ENCODE assay signal across 18 cellular contexts in genomic region chr2:234328444-234328990, GRCh38.
A peak's percentile ranks its signal among the peaks of the same experiment; 100 is the strongest.
DNase-seq lines count a peak whose midpoint lies in the region; ATAC-seq and TF ChIP-seq lines count a peak whose summit lies in the region.
"Had no signal": no experiment of that assay in that cellular context is flagged by ENCODE, and none has a peak within 500 bp of the region (broad histone marks: within the 10 kb centered on the region; RNA-seq: fewer than 3 reads in every experiment).

No MANE protein-coding gene starts in this region.

- H3K9me3 ChIP-seq in left lung = no peaks in the 10 kb centered on the region
- H3K9me3 ChIP-seq in upper lobe of left lung = no peaks in the 10 kb centered on the region

- no peaks in the 10 kb centered on the region for H3K4me1 ChIP-seq in GM23338 (ENCODE audit: insufficient read depth)
- H3K4me1 ChIP-seq in left lung = no peaks in the 10 kb centered on the region
- H3K4me1 ChIP-seq in upper lobe of left lung = peaks cover 0 to 4% (median 0%) of the 10 kb centered on the region in 4 donors

- DNase-seq in GM23338 (ENCODE audit: low spot score) (no peak), T-cell (no peak), left lung (no peak), upper lobe of left lung (peak; percentile 41), SKM-1 treated with dmso at 0.1 percent for 144 hours (lab: John Stamatoyannopoulos, UW; ENCODE audit: unreplicated experiment) (no peak), DMS79 treated with DMSO at 0.1 percent for 48 hours (lab: John Stamatoyannopoulos, UW) (no peak), iPS-NIHi7 (ENCODE audit: extremely low spot score) (no peak)
- DNase-seq: DND-41, Karpas-422, MV-4-11, NCI-H1105 treated with DMSO at 0.1 percent for 48 hours, NCI-H2081, NCI-H2171 treated with DMSO at 0.1 percent for 48 hours, NCI-H446 treated with DMSO at 0.1 percent for 48 hours, NCI-H526 treated with DMSO at 0.1 percent for 48 hours, RPMI8226 had no signal

- H4K20me1 ChIP-seq in GM23338 (replicated peaks; ENCODE audit: insufficient read depth) = no peaks in the 10 kb centered on the region

- CTCF ChIA-PET in T-cell (lab: Charles Lee) = interaction anchor here in 1 of 2 donors (0.6 kb wide), 1 partner anchor 91 kb away, joined by 3 read pairs; no protein-coding TSS in a partner anchor

- H3K27ac ChIP-seq in GM23338 (ENCODE audit: low read depth) = no peak overlapping the region
- no peak overlapping the region for H3K27ac ChIP-seq in left lung
- H3K27ac ChIP-seq in upper lobe of left lung = no peak overlapping the region

- intact Hi-C loops in left lung (cut with DNase I) = no loop called here

- H3K4me3 ChIP-seq in GM23338 (no peak overlapping the region), left lung (no peak overlapping the region), upper lobe of left lung (no peak overlapping the region)

- no peaks in the 10 kb centered on the region for H3K9me3 Mint-ChIP-seq in GM23338
- no peaks in the 10 kb centered on the region for H3K9me3 Mint-ChIP-seq in T-cell
- H3K9me3 Mint-ChIP-seq: CD8-positive, alpha-beta T cell had no signal

- H3K27me3 Mint-ChIP-seq in GM23338 (ENCODE audit: insufficient read depth, low read depth, poor library complexity) (peaks cover 4% of the 10 kb centered on the region), T-cell (no peaks in the 10 kb centered on the region)

- H3K4me3 Mint-ChIP-seq in GM23338 (no peak overlapping the region), T-cell (no peak overlapping the region)
- H3K4me3 Mint-ChIP-seq: CD8-positive, alpha-beta T cell had no signal

- POLR2A ChIA-PET in T-cell (lab: Charles Lee) = no interaction called here

- H3K79me2 ChIP-seq in GM23338 (replicated peaks; ENCODE audit: insufficient read depth) = no peaks in the 10 kb centered on the region

- H3K9me2 ChIP-seq in GM23338 (ENCODE audit: insufficient read depth) = no peaks in the 10 kb centered on the region; the same call in 1 of the 2 replicates

- ATAC-seq in GM23338 (peak; percentile 59), T-cell (replicated peaks in 1 of 4) (no peak), left lung (peak; percentile 62), upper lobe of left lung (ENCODE audit: low FRiP score in 2 of 2) (peak; percentile 16 to 56), GM18868 (IDR thresholded peaks at IDR 0.05; ENCODE audit: unreplicated experiment) (no peak)
- ATAC-seq: CD8-positive, alpha-beta T cell had no signal

- H3K36me3 Mint-ChIP-seq in GM23338 (ENCODE audit: low read depth) = no peaks in the 10 kb centered on the region
- H3K36me3 Mint-ChIP-seq in T-cell = no peaks in the 10 kb centered on the region
- H3K36me3 Mint-ChIP-seq: CD8-positive, alpha-beta T cell had no signal

- no peak for TF ChIP-seq EP300 in upper lobe of left lung (IDR thresholded peaks at IDR 0.05)

- H3K27ac Mint-ChIP-seq in GM23338 (no peak overlapping the region), T-cell (peak overlapping the region; percentile 8 to 39)

- no peak for TF ChIP-seq POLR2A in upper lobe of left lung (IDR thresholded peaks at IDR 0.05)

- H2AFZ ChIP-seq in GM23338 = peak overlapping the region; percentile 76; the same call in 1 of the 2 replicates

- H3K36me3 ChIP-seq in GM23338 (ENCODE audit: insufficient read depth) (no peaks in the 10 kb centered on the region), left lung (no peaks in the 10 kb centered on the region), upper lobe of left lung (no peaks in the 10 kb centered on the region)

- H3K27me3 ChIP-seq in GM23338 (ENCODE audit: insufficient read depth) = no peaks in the 10 kb centered on the region
- H3K27me3 ChIP-seq in left lung = no peaks in the 10 kb centered on the region
- no peaks in the 10 kb centered on the region for H3K27me3 ChIP-seq in upper lobe of left lung

- no peak overlapping the region for H3K4me2 ChIP-seq in GM23338

- no peak for TF ChIP-seq CTCF in GM23338 (conservative IDR thresholded peaks at IDR 0.05; ENCODE audit: low read depth in 2 of 2)
- TF ChIP-seq CTCF in left lung (IDR thresholded peaks at IDR 0.05) = no peak
- no peak for TF ChIP-seq CTCF in upper lobe of left lung (IDR thresholded peaks at IDR 0.05)

- 87 to 88% methylated on average over 5 to 12 of the region's 12 CpGs for WGBS in upper lobe of left lung, 2 donors

- H3F3A ChIP-seq in GM23338 (replicated peaks; ENCODE audit: low read depth) = no peaks in the 10 kb centered on the region

- H3K4me1 Mint-ChIP-seq in GM23338 (peaks cover 5% of the 10 kb centered on the region), T-cell (peaks cover 27 to 49% (median 44%) of the 10 kb centered on the region in 3 donors)

TF ChIP-seq in GM23338, 12 proteins besides CTCF, POLR2A, EP300 and RAD21:
- TF ChIP-seq ZNF331 (CRISPR knock-in tag; IDR thresholded peaks at IDR 0.05; ENCODE audit: low read depth) = no peak
- no peak for TF ChIP-seq ETS1 (IDR thresholded peaks at IDR 0.05)
- no peak for TF ChIP-seq REST (IDR thresholded peaks at IDR 0.05; ENCODE audit: unreplicated experiment)
- no peak for TF ChIP-seq EZH2phosphoT487 (IDR thresholded peaks at IDR 0.05; ENCODE audit: unreplicated experiment)
- no peak for TF ChIP-seq POLR2AphosphoS5 (IDR thresholded peaks at IDR 0.05; ENCODE audit: low read depth)
- no peak for TF ChIP-seq ZNF114 (CRISPR knock-in tag; IDR thresholded peaks at IDR 0.05)
- no peak for TF ChIP-seq EZH2 (IDR thresholded peaks at IDR 0.05; ENCODE audit: low read depth, unreplicated experiment)

Comparison
In these comparisons a context has a peak if more than half of its experiments do, and no peak if none do; other contexts are left out.
1. ATAC-seq: peak in GM23338 (single experiment), left lung (single experiment) and upper lobe of left lung (2 of 2); none in T-cell (0 of 4) and GM18868 (single experiment).
2. DNase-seq: peak in upper lobe of left lung (2 of 2); none in GM23338 (single experiment), T-cell (0 of 34), left lung (0 of 2), SKM-1 treated with dmso at 0.1 percent for 144 hours (single experiment), DMS79 treated with DMSO at 0.1 percent for 48 hours (single experiment) and iPS-NIHi7 (single experiment).